1 cellular context compared by ENCODE assay signal in genomic region chr17:17236295-17237025, GRCh38.
TF ChIP-seq lines count a peak whose summit lies in the region.

No MANE protein-coding gene starts in this region.

TF ChIP-seq in H1, 55 proteins besides CTCF, POLR2A, EP300 and RAD21 (continued from another document):
- TF ChIP-seq CHD7 (IDR thresholded peaks at IDR 0.05; ENCODE audit: insufficient replicate concordance, low read length) (no peak), GABPA (IDR thresholded peaks at IDR 0.05; ENCODE audit: borderline replicate concordance, insufficient read depth, low read length) (no peak), SIN3A (conservative IDR thresholded peaks at IDR 0.05 in 1 of 2, IDR thresholded peaks at IDR 0.05 in 1 of 2; ENCODE audit: low read depth in 1 of 2, low read length in 2 of 2) (peak in 1 of 2 experiments; percentile 72; a peak in 1 of 4 replicates), EGR1 (IDR thresholded peaks at IDR 0.05; ENCODE audit: borderline replicate concordance, low read depth, low read length) (no peak)
